9 cellular contexts compared by ENCODE assay signal in the genomic region with DNA sequence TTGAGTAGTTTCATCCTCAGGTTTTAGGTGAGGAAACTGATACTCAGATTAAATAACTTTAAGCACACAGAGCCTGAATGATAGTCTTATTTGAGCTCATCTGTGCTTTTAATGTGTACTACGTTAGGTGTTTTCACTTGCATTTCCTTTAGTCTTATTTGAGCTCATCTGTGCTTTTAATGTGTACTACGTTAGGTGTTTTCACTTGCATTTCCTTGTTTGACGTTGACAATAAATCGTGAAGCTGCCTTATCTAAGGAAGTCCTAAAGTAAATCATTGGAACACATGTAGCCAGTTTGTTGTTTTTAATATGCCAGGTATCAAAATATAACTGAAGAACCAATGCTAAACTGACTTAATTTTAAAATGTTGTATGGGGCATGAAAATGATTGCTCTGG. TPM values are rescaled to one million over a fixed set of nuclear protein-coding genes. Genes with fewer than 3 reads are reported as not detected.
A peak's percentile ranks its signal among the peaks of the same experiment; 100 is the strongest.
DNase-seq lines count a peak whose midpoint lies in the region; ATAC-seq and TF ChIP-seq lines count a peak whose summit lies in the region.
"Had no signal": no experiment of that assay in that cellular context is flagged by ENCODE, and none has a peak within 500 bp of the region (broad histone marks: within the 10 kb centered on the region; RNA-seq: fewer than 3 reads in every experiment).

No MANE protein-coding gene starts in this region.

- H3K9ac ChIP-seq in Karpas-422 (ENCODE audit: low read length): peak overlapping the region; percentile 95

- peak overlapping the region; percentile 98 for H3K27ac Mint-ChIP-seq in chondrocyte (ENCODE audit: unreplicated experiment)
- peak overlapping the region; percentile 95 to 99 (median 98) for H3K27ac Mint-ChIP-seq in naive thymus-derived CD4-positive, alpha-beta T cell

- POLR2A ChIA-PET in BJ (lab: Charles Lee): interaction anchor here (0.7 kb wide), 1 partner anchor 113 kb away, joined by 3 read pairs; no protein-coding TSS in a partner anchor
- POLR2A ChIA-PET in naive thymus-derived CD4-positive, alpha-beta T cell (lab: Charles Lee): interaction anchor here (0.6 to 13.2 kb wide), 27 partner anchors 9 to 609 kb away, joined by 3 to 167 read pairs (median 5); a partner anchor contains a TSS

- peaks cover 32% of the 10 kb centered on the region for H4K20me1 ChIP-seq in Karpas-422 (ENCODE audit: insufficient read depth, low read depth, low read length)

- H3K36me3 Mint-ChIP-seq in chondrocyte (ENCODE audit: low read depth): peaks cover 6% of the 10 kb centered on the region
- peaks cover 0 to 33% (median 29%) of the 10 kb centered on the region in 5 donors for H3K36me3 Mint-ChIP-seq in naive thymus-derived CD4-positive, alpha-beta T cell

- H3K4me1 Mint-ChIP-seq in chondrocyte (ENCODE audit: low read depth): peaks cover 58% of the 10 kb centered on the region
- H3K4me1 Mint-ChIP-seq in naive thymus-derived CD4-positive, alpha-beta T cell: peaks cover 38 to 61% (median 54%) of the 10 kb centered on the region in 7 donors

- DNase-seq in BJ (ENCODE audit: low read depth) (no peak), Karpas-422 (peak; percentile 40), chondrocyte (ENCODE audit: low spot score) (no peak), AG20443 (ENCODE audit: low spot score) (no peak), NCI-H82 treated with DMSO at 0.1 percent for 48 hours (lab: John Stamatoyannopoulos, UW; ENCODE audit: unreplicated experiment) (no peak)
- DNase-seq in naive thymus-derived CD4-positive, alpha-beta T cell: peak in 7 of 9 donors; percentile 36 to 66 (median 46)
- DNase-seq: mesendoderm had no signal

- peak overlapping the region; percentile 87 for H3K4me3 Mint-ChIP-seq in chondrocyte (ENCODE audit: unreplicated experiment)
- H3K4me3 Mint-ChIP-seq in naive thymus-derived CD4-positive, alpha-beta T cell: peak overlapping the region; percentile 93 to 99 (median 98)

- no peaks in the 10 kb centered on the region for H3K9me3 ChIP-seq in Karpas-422 (ENCODE audit: low read length)
- no peaks in the 10 kb centered on the region for H3K9me3 ChIP-seq in naive thymus-derived CD4-positive, alpha-beta T cell (ENCODE audit: control insufficient read depth in 2 of 3, low read length in 3 of 3)

- peak overlapping the region; percentile 93 for H3K4me2 ChIP-seq in Karpas-422 (ENCODE audit: low read depth, low read length, poor library complexity, severe bottlenecking)

- H3K4me3 ChIP-seq in BJ (ENCODE audit: low read depth, low read length) (peak overlapping the region; percentile 76), Karpas-422 (ENCODE audit: low read length) (peak overlapping the region; percentile 96)
- peak overlapping the region; percentile 89 for H3K4me3 ChIP-seq in naive thymus-derived CD4-positive, alpha-beta T cell (ENCODE audit: low read length)

- H2AFZ ChIP-seq in Karpas-422 (ENCODE audit: low read length): no peak overlapping the region

- peaks cover 65% of the 10 kb centered on the region for H3K79me2 ChIP-seq in Karpas-422 (ENCODE audit: low read length)

- CTCF ChIA-PET in BJ (lab: Yijun Ruan, JAX): interaction anchor here (0.7 to 1.2 kb wide), 3 partner anchors 10 to 254 kb away, joined by 3 to 4 read pairs (median 3); no protein-coding TSS in a partner anchor
- CTCF ChIA-PET in naive thymus-derived CD4-positive, alpha-beta T cell (lab: Charles Lee): interaction anchor here (0.6 to 1.4 kb wide), 7 partner anchors 11 to 248 kb away, joined by 3 to 5 read pairs (median 4); a partner anchor contains a TSS

- peak overlapping the region; percentile 78 for H3K27ac ChIP-seq in Karpas-422 (ENCODE audit: low read length)
- peak overlapping the region; percentile 97 for H3K27ac ChIP-seq in naive thymus-derived CD4-positive, alpha-beta T cell (ENCODE audit: low read depth, low read length)

- TF ChIP-seq CTCF in BJ (IDR thresholded peaks at IDR 0.05; ENCODE audit: insufficient read depth, low read depth, low read length) (no peak), chondrocyte (IDR thresholded peaks at IDR 0.05) (no peak)

- no peaks in the 10 kb centered on the region for H3K9me3 Mint-ChIP-seq in chondrocyte (ENCODE audit: low read depth)
- peaks cover 0 to 1% (median 0%) of the 10 kb centered on the region in 11 donors for H3K9me3 Mint-ChIP-seq in naive thymus-derived CD4-positive, alpha-beta T cell

- no peak for ATAC-seq in naive thymus-derived CD4-positive, alpha-beta T cell
- ATAC-seq in GM21526 (IDR thresholded peaks at IDR 0.05; ENCODE audit: low FRiP score, unreplicated experiment) (no peak), GM19455 (IDR thresholded peaks at IDR 0.05; ENCODE audit: unreplicated experiment) (no peak)

- intact Hi-C loops in naive thymus-derived CD4-positive, alpha-beta T cell (cut with micrococcal nuclease): loop anchor here (1.0 to 5.0 kb wide), 8 partner anchors 18 to 1345 kb away; a partner anchor contains a TSS

- H3K9me2 ChIP-seq in Karpas-422 (replicated peaks; ENCODE audit: insufficient read depth, low read length): no peaks in the 10 kb centered on the region

- H3K36me3 ChIP-seq in BJ (ENCODE audit: control insufficient read depth, insufficient read depth, low read length) (peaks cover 4% of the 10 kb centered on the region; the same call in 1 of the 2 replicates), Karpas-422 (ENCODE audit: insufficient read depth, low read length) (peaks cover 5% of the 10 kb centered on the region; the same call in 1 of the 2 replicates)
- peaks cover 0 to 4% (median 0%) of the 10 kb centered on the region in 3 experiments for H3K36me3 ChIP-seq in naive thymus-derived CD4-positive, alpha-beta T cell (ENCODE audit: control insufficient read depth in 2 of 3, insufficient read depth in 3 of 3, low read length in 3 of 3)

- H3K4me1 ChIP-seq in Karpas-422 (ENCODE audit: low read length): peaks cover 52% of the 10 kb centered on the region
- peaks cover 26 to 27% of the 10 kb centered on the region in 2 donors for H3K4me1 ChIP-seq in naive thymus-derived CD4-positive, alpha-beta T cell (ENCODE audit: control insufficient read depth in 2 of 2, insufficient read depth in 2 of 2, low read length in 2 of 2)

- H3K27me3 Mint-ChIP-seq in chondrocyte (ENCODE audit: low read depth): no peaks in the 10 kb centered on the region
- H3K27me3 Mint-ChIP-seq in naive thymus-derived CD4-positive, alpha-beta T cell: no peaks in the 10 kb centered on the region

- H3K27me3 ChIP-seq in BJ (ENCODE audit: control insufficient read depth, insufficient read depth, low read length): no peaks in the 10 kb centered on the region
- no peaks in the 10 kb centered on the region for H3K27me3 ChIP-seq in Karpas-422 (ENCODE audit: low read length)
- H3K27me3 ChIP-seq in naive thymus-derived CD4-positive, alpha-beta T cell (ENCODE audit: control insufficient read depth in 2 of 2, insufficient read depth in 2 of 2, low read length in 2 of 2): no peaks in the 10 kb centered on the region

RNA-seq across cellular contexts. Expression of a gene that starts 2.0 kb away (rescaled TPM):
- 210 and 353 TPM in 2 replicates for polyA plus RNA-seq in BJ (2011; rRNA removed)
- polyA minus RNA-seq in BJ (2011; rRNA and poly(A)+ RNA removed): 67.3 and 72.9 TPM in 2 replicates
- 95.4 and 153 TPM in 2 replicates for total RNA-seq in Karpas-422 (2014; rRNA removed; shearing (Covaris generic); ENCODE audit: low replicate concordance)
- total RNA-seq in chondrocyte: 163 to 239 TPM (median 229 TPM) in 3 replicates
- total RNA-seq in naive thymus-derived CD4-positive, alpha-beta T cell: 100 to 1,000 TPM; 202 to 287 (median 223) TPM
- 100 to 1,000 TPM; 482 to 596 TPM for polyA plus RNA-seq in naive thymus-derived CD4-positive, alpha-beta T cell

Comparison
In these comparisons a context has a peak if more than half of its experiments do, and no peak if none do; other contexts are left out.
1. DNase-seq: peak in Karpas-422 (single experiment) and naive thymus-derived CD4-positive, alpha-beta T cell (7 of 9); none in BJ (single experiment), chondrocyte (single experiment), AG20443 (single experiment) and NCI-H82 treated with DMSO at 0.1 percent for 48 hours (single experiment).
2. Peak in every context shown above with its lines, with median percentiles within 50 percentile points of each other: H3K4me3 ChIP-seq.